Comparison of ENCODE assay signal across 1 cellular context in genomic region chr20:53950578-53950977, GRCh38.
TF ChIP-seq lines count a peak whose summit lies in the region.

No MANE protein-coding gene starts in this region.

TF ChIP-seq in K562, 482 proteins besides CTCF, POLR2A, EP300 and RAD21:
- TF ChIP-seq, protein P1, sequence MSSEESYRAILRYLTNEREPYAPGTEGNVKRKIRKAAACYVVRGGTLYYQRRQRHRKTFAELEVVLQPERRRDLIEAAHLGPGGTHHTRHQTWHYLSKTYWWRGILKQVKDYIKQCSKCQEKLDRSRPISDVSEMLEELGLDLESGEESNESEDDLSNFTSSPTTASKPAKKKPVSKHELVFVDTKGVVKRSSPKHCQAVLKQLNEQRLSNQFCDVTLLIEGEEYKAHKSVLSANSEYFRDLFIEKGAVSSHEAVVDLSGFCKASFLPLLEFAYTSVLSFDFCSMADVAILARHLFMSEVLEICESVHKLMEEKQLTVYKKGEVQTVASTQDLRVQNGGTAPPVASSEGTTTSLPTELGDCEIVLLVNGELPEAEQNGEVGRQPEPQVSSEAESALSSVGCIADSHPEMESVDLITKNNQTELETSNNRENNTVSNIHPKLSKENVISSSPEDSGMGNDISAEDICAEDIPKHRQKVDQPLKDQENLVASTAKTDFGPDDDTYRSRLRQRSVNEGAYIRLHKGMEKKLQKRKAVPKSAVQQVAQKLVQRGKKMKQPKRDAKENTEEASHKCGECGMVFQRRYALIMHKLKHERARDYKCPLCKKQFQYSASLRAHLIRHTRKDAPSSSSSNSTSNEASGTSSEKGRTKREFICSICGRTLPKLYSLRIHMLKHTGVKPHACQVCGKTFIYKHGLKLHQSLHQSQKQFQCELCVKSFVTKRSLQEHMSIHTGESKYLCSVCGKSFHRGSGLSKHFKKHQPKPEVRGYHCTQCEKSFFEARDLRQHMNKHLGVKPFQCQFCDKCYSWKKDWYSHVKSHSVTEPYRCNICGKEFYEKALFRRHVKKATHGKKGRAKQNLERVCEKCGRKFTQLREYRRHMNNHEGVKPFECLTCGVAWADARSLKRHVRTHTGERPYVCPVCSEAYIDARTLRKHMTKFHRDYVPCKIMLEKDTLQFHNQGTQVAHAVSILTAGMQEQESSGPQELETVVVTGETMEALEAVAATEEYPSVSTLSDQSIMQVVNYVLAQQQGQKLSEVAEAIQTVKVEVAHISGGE (CRISPR knock-in tag; IDR thresholded peaks at IDR 0.05) = peak in 1 of 3 experiments; percentile 70; a peak in 2 of 6 replicates
- TF ChIP-seq ZBTB40 (IDR thresholded peaks at IDR 0.05) (peak; percentile 83), ZBTB40 (CRISPR knock-in tag; IDR thresholded peaks at IDR 0.05) (0 out of 2 replicates have a peak, but pooled peaks have one; percentile 28), HMBOX1 (IDR thresholded peaks at IDR 0.05) (peak; percentile 75), FOXP1 (CRISPR knock-in tag; IDR thresholded peaks at IDR 0.05) (no peak)
